Comparison of ENCODE assay signal across 10 cellular contexts in genomic region chr2:237725661-237726060, GRCh38.
DNase-seq lines count a peak whose midpoint lies in the region; ATAC-seq, FAIRE-seq and TF ChIP-seq lines count a peak whose summit lies in the region.
"Had no signal": no experiment of that assay in that cellular context is flagged by ENCODE, and none has a peak within 500 bp of the region (broad histone marks: within the 10 kb centered on the region; RNA-seq: fewer than 3 reads in every experiment).

No MANE protein-coding gene starts in this region.

- peak overlapping the region; percentile 65 for H3K27ac Mint-ChIP-seq in activated naive CD4-positive, alpha-beta T cell treated with anti-CD3 and anti-CD28 coated beads, Interleukin-2, amount 50 U/mL, for 24 hours
- H3K27ac Mint-ChIP-seq in activated CD4-positive, alpha-beta memory T cell treated with anti-CD3 and anti-CD28 coated beads for 36 hours, result no peak overlapping the region

- H3K4me1 ChIP-seq in mucosa of descending colon (ENCODE audit: low read depth), result peaks cover 40% of the 10 kb centered on the region

- H3K4me3 ChIP-seq in choroid plexus epithelial cell (ENCODE audit: low read depth, low read length), result no peak overlapping the region
- H3K4me3 ChIP-seq in mucosa of descending colon, result no peak overlapping the region
- H3K4me3 ChIP-seq: dorsolateral prefrontal cortex had no signal

- no peak overlapping the region for H3K4me3 Mint-ChIP-seq in activated naive CD4-positive, alpha-beta T cell treated with anti-CD3 and anti-CD28 coated beads, Interleukin-2, amount 50 U/mL, for 24 hours
- no peak overlapping the region for H3K4me3 Mint-ChIP-seq in activated CD4-positive, alpha-beta memory T cell treated with anti-CD3 and anti-CD28 coated beads for 36 hours

- H3K36me3 ChIP-seq in mucosa of descending colon (ENCODE audit: low read depth), result no peaks in the 10 kb centered on the region

- TF ChIP-seq CTCF in choroid plexus epithelial cell (conservative IDR thresholded peaks at IDR 0.05; ENCODE audit: low read depth, low read length) (no peak), mucosa of descending colon (IDR thresholded peaks at IDR 0.05) (no peak)

- no peak for DNase-seq in activated naive CD4-positive, alpha-beta T cell treated with Interleukin-2 at 50 U/mL for 16 hours
- DNase-seq in choroid plexus epithelial cell (ENCODE audit: low read depth) (peak; percentile 34), mucosa of descending colon (peak in 1 of 3 donors; percentile 46), GM19239 (ENCODE audit: insufficient read length, low spot score) (no peak), AG08396 (ENCODE audit: low spot score) (no peak), cortex of kidney (lab: John Stamatoyannopoulos, UW) (no peak)
- no peak for DNase-seq in activated CD4-positive, alpha-beta memory T cell treated with anti-CD3 and anti-CD28 coated beads for 36 hours
- DNase-seq: dorsolateral prefrontal cortex, MM.1S had no signal

- ATAC-seq in mucosa of descending colon, result peak; percentile 57

- POLR2A ChIA-PET in activated CD4-positive, alpha-beta memory T cell treated with anti-CD3 and anti-CD28 coated beads for 36 hours (lab: Charles Lee), result no interaction called here

- FAIRE-seq in GM19239 (lab: Jason Lieb, UNC), result no peak

- CTCF ChIA-PET in activated CD4-positive, alpha-beta memory T cell treated with anti-CD3 and anti-CD28 coated beads for 36 hours (lab: Charles Lee), result interaction anchor here (1.4 kb wide), 1 partner anchor 53 kb away, joined by 7 read pairs; no protein-coding TSS in a partner anchor

- peaks cover 3% of the 10 kb centered on the region for H3K36me3 Mint-ChIP-seq in activated naive CD4-positive, alpha-beta T cell treated with anti-CD3 and anti-CD28 coated beads, Interleukin-2, amount 50 U/mL, for 24 hours
- peaks cover 20% of the 10 kb centered on the region for H3K36me3 Mint-ChIP-seq in activated CD4-positive, alpha-beta memory T cell treated with anti-CD3 and anti-CD28 coated beads for 36 hours

- intact Hi-C loops in mucosa of descending colon (cut with DNase I, micrococcal nuclease), result no loop called here
- intact Hi-C loops in activated CD4-positive, alpha-beta memory T cell treated with anti-CD3 and anti-CD28 coated beads for 36 hours (cut with micrococcal nuclease), result no loop called here

- peaks cover 80% of the 10 kb centered on the region for H3K4me1 Mint-ChIP-seq in activated naive CD4-positive, alpha-beta T cell treated with anti-CD3 and anti-CD28 coated beads, Interleukin-2, amount 50 U/mL, for 24 hours
- H3K4me1 Mint-ChIP-seq in activated CD4-positive, alpha-beta memory T cell treated with anti-CD3 and anti-CD28 coated beads for 36 hours (ENCODE audit: low read depth), result peaks cover 72% of the 10 kb centered on the region

- H3K9me3 Mint-ChIP-seq in activated naive CD4-positive, alpha-beta T cell treated with anti-CD3 and anti-CD28 coated beads, Interleukin-2, amount 50 U/mL, for 24 hours, result no peaks in the 10 kb centered on the region
- H3K9me3 Mint-ChIP-seq in activated CD4-positive, alpha-beta memory T cell treated with anti-CD3 and anti-CD28 coated beads for 36 hours, result no peaks in the 10 kb centered on the region

- H3K9me3 ChIP-seq in mucosa of descending colon, result no peaks in the 10 kb centered on the region

- no peaks in the 10 kb centered on the region for H3K27me3 Mint-ChIP-seq in activated naive CD4-positive, alpha-beta T cell treated with anti-CD3 and anti-CD28 coated beads, Interleukin-2, amount 50 U/mL, for 24 hours
- H3K27me3 Mint-ChIP-seq in activated CD4-positive, alpha-beta memory T cell treated with anti-CD3 and anti-CD28 coated beads for 36 hours, result no peaks in the 10 kb centered on the region
